In genomic region chr2:195675783-195676427, GRCh38 we compare ENCODE assay signal across 26 cellular contexts.
"Had no signal": no experiment of that assay in that cellular context is flagged by ENCODE, and none has a peak within 500 bp of the region (broad histone marks: within the 10 kb centered on the region; RNA-seq: fewer than 3 reads in every experiment).

No MANE protein-coding gene starts in this region.

- H3K4me1 ChIP-seq: esophagus squamous epithelium, left lung, lower lobe of right lung, right lobe of liver, suprapubic skin, tibial nerve had no signal

- H3K4me3 ChIP-seq: esophagus squamous epithelium, left lung, lower lobe of right lung, right lobe of liver, SK-N-MC, suprapubic skin, tibial nerve had no signal

- H3K4me1 Mint-ChIP-seq: nephron had no signal

- H3K27ac ChIP-seq: epithelial cell of prostate, esophagus squamous epithelium, left lung, lower lobe of right lung, right lobe of liver, SK-N-MC, suprapubic skin, tibial nerve, WERI-Rb-1 had no signal

- H3K36me3 ChIP-seq: right lobe of liver, suprapubic skin had no signal

- H3K4me3 Mint-ChIP-seq: activated CD8-positive, alpha-beta memory T cell treated with anti-CD3 and anti-CD28 coated beads, Interleukin-2, amount 10 ng/mL, durations not matched to agents 7 days and 5 days; activated CD8-positive, alpha-beta T cell treated with anti-CD3 and anti-CD28 coated beads, Interleukin-2, amount 10 ng/mL, durations not matched to agents 7 days and 5 days; activated naive CD4-positive, alpha-beta T cell treated with anti-CD3 and anti-CD28 coated beads, Interleukin-2, amount 50 U/mL, for 24 hours; central memory CD8-positive, alpha-beta T cell; nephron; stimulated activated memory B cell treated with anti-CD40 and anti-IgM and Interleukin-4, amounts not matched to agents 10 μg/mL and 1 μg/mL and 100 μg/mL, for 72 hours; T-helper 17 cell had no signal

- H3K9me3 Mint-ChIP-seq: activated naive CD4-positive, alpha-beta T cell treated with anti-CD3 and anti-CD28 coated beads, Interleukin-2, amount 50 U/mL, for 24 hours; central memory CD8-positive, alpha-beta T cell; stimulated activated memory B cell treated with anti-CD40 and anti-IgM and Interleukin-4, amounts not matched to agents 10 μg/mL and 1 μg/mL and 100 μg/mL, for 72 hours had no signal

- DNase-seq: activated CD4-positive, alpha-beta T cell treated with anti-CD3 and anti-CD28 coated beads for 1 hour; activated CD8-positive, alpha-beta memory T cell treated with anti-CD3 and anti-CD28 coated beads, Interleukin-2, amount 10 ng/mL, durations not matched to agents 7 days and 5 days; activated CD8-positive, alpha-beta T cell treated with anti-CD3 and anti-CD28 coated beads, Interleukin-2, amount 10 ng/mL, durations not matched to agents 7 days and 5 days; activated gamma-delta T cell treated with Interleukin-2 at 50 U/mL for 16 hours; anterior cingulate cortex; dermis blood vessel endothelial cell; effector CD4-positive, alpha-beta T cell; esophagus squamous epithelium; foreskin melanocyte; left lung; lower lobe of right lung; mesenchymal stem cell; right lobe of liver; stimulated activated CD4-positive, alpha-beta T cell treated with anti-CD3 and anti-CD28 coated beads, Interleukin-12 subunit alpha, Interleukin-12 subunit beta, amount 100 ng/mL, for 4 hours; stimulated activated CD4-positive, alpha-beta T cell treated with anti-CD3 and anti-CD28 coated beads, Interleukin-4, amount 100 ng/mL, for 1 hour; T-helper 17 cell; T1000; WERI-Rb-1 had no signal

- H3K27me3 ChIP-seq: esophagus squamous epithelium, left lung, right lobe of liver, suprapubic skin, tibial nerve had no signal

- H3K27ac Mint-ChIP-seq: activated CD8-positive, alpha-beta memory T cell treated with anti-CD3 and anti-CD28 coated beads, Interleukin-2, amount 10 ng/mL, durations not matched to agents 7 days and 5 days; activated CD8-positive, alpha-beta T cell treated with anti-CD3 and anti-CD28 coated beads, Interleukin-2, amount 10 ng/mL, durations not matched to agents 7 days and 5 days; activated naive CD4-positive, alpha-beta T cell treated with anti-CD3 and anti-CD28 coated beads, Interleukin-2, amount 50 U/mL, for 24 hours; nephron; stimulated activated memory B cell treated with anti-CD40 and anti-IgM and Interleukin-4, amounts not matched to agents 10 μg/mL and 1 μg/mL and 100 μg/mL, for 72 hours had no signal

- ATAC-seq: activated CD8-positive, alpha-beta memory T cell treated with anti-CD3 and anti-CD28 coated beads, Interleukin-2, amount 10 ng/mL, durations not matched to agents 7 days and 5 days; activated CD8-positive, alpha-beta T cell treated with anti-CD3 and anti-CD28 coated beads, Interleukin-2, amount 10 ng/mL, durations not matched to agents 7 days and 5 days; left lung; lower lobe of right lung; right lobe of liver; stimulated activated memory B cell treated with anti-CD40 and anti-IgM and Interleukin-4, amounts not matched to agents 10 μg/mL and 1 μg/mL and 100 μg/mL, for 72 hours; T-helper 17 cell had no signal

- H3K9me3 ChIP-seq: esophagus squamous epithelium, left lung, lower lobe of right lung, right lobe of liver, suprapubic skin, tibial nerve had no signal

- H3K27me3 Mint-ChIP-seq: activated CD8-positive, alpha-beta memory T cell treated with anti-CD3 and anti-CD28 coated beads, Interleukin-2, amount 10 ng/mL, durations not matched to agents 7 days and 5 days; activated naive CD4-positive, alpha-beta T cell treated with anti-CD3 and anti-CD28 coated beads, Interleukin-2, amount 50 U/mL, for 24 hours; central memory CD8-positive, alpha-beta T cell; stimulated activated memory B cell treated with anti-CD40 and anti-IgM and Interleukin-4, amounts not matched to agents 10 μg/mL and 1 μg/mL and 100 μg/mL, for 72 hours; T-helper 17 cell had no signal
